In genomic region chr3:161221881-161222600, GRCh38 we compare ENCODE assay signal across 8 cellular contexts. TPM values are rescaled to one million over a fixed set of nuclear protein-coding genes. Genes with fewer than 3 reads are reported as not detected.
DNase-seq lines count a peak whose midpoint lies in the region; ATAC-seq and TF ChIP-seq lines count a peak whose summit lies in the region.

No MANE protein-coding gene starts in this region.

- CTCF ChIA-PET in WTC11 (lab: Charles Lee): interaction anchor here (0.8 to 1.6 kb wide), 4 partner anchors 13 to 204 kb away, joined by 3 to 7 read pairs (median 5); no protein-coding TSS in a partner anchor

- H3K4me1 ChIP-seq in gastroesophageal sphincter (peaks cover 9 to 52% (median 17%) of the 10 kb centered on the region in 3 donors), osteoblast (ENCODE audit: insufficient read depth, low read length) (peaks cover 22% of the 10 kb centered on the region)

- intact Hi-C loops in posterior vena cava (cut with DNase I): no loop called here

- H3K27me3 ChIP-seq in gastroesophageal sphincter: no peaks in the 10 kb centered on the region
- no peaks in the 10 kb centered on the region for H3K27me3 ChIP-seq in osteoblast (ENCODE audit: insufficient read depth, low read length)

- peaks cover 12% of the 10 kb centered on the region for H3K36me3 Mint-ChIP-seq in WTC11

- DNase-seq in NCI-H345 (lab: John Stamatoyannopoulos, UW) (peak; percentile 12), NCI-H345 treated with DMSO at 0.1 percent for 48 hours (lab: John Stamatoyannopoulos, UW; ENCODE audit: unreplicated experiment) (no peak), WTC11 (ENCODE audit: low spot score) (no peak), osteoblast (ENCODE audit: insufficient read length, low spot score, missing footprints) (no peak), NCI-H510A treated with DMSO at 0.1 percent for 48 hours (lab: John Stamatoyannopoulos, UW) (no peak), posterior vena cava (ENCODE audit: low spot score) (no peak)

- H3K4me3 Mint-ChIP-seq in WTC11: peak overlapping the region; percentile 92

- no peak overlapping the region for H2AFZ ChIP-seq in osteoblast (ENCODE audit: low read length)

- H3K27ac ChIP-seq in KOPT-K1 (ENCODE audit: low read depth, low read length, poor library complexity, severe bottlenecking) (peak overlapping the region; percentile 76), gastroesophageal sphincter (peak overlapping the region in 2 of 4 donors; percentile 94 to 98), osteoblast (ENCODE audit: low read depth, low read length) (peak overlapping the region; percentile 90)

- H3K4me2 ChIP-seq in osteoblast (ENCODE audit: insufficient read depth, low read length): peak overlapping the region; percentile 84

- peak overlapping the region; percentile 72; the same call in 1 of the 2 replicates for H3K27ac Mint-ChIP-seq in WTC11

- no peak for TF ChIP-seq POLR2A in gastroesophageal sphincter (IDR thresholded peaks at IDR 0.05)

- peaks cover 58% of the 10 kb centered on the region for H3K79me2 ChIP-seq in osteoblast (ENCODE audit: insufficient read depth, low read length)

- TF ChIP-seq EP300 in gastroesophageal sphincter (IDR thresholded peaks at IDR 0.05): no peak

- peaks cover 22% of the 10 kb centered on the region for H4K20me1 ChIP-seq in osteoblast (ENCODE audit: insufficient read depth, low read length)

- H3K4me3 ChIP-seq in gastroesophageal sphincter (peak overlapping the region; percentile 74 to 89), osteoblast (ENCODE audit: insufficient read depth, low read length) (peak overlapping the region; percentile 86)

- ATAC-seq in WTC11: no peak
- ATAC-seq in gastroesophageal sphincter: no peak

- H3K36me3 ChIP-seq in KOPT-K1 (ENCODE audit: insufficient read depth, low read length): peaks cover 42% of the 10 kb centered on the region
- peaks cover 0 to 25% of the 10 kb centered on the region in 2 donors for H3K36me3 ChIP-seq in gastroesophageal sphincter
- H3K36me3 ChIP-seq in osteoblast (ENCODE audit: insufficient read depth, low read length): peaks cover 17% of the 10 kb centered on the region

- WGBS in gastroesophageal sphincter (ENCODE audit: low coverage in 1 of 2), 2 donors: 3 to 6% methylated on average over 13 to 17 of the region's 17 CpGs

- no peaks in the 10 kb centered on the region for H3K27me3 Mint-ChIP-seq in WTC11 (ENCODE audit: low read depth)

- H3K4me1 Mint-ChIP-seq in WTC11: peaks cover 19% of the 10 kb centered on the region

- POLR2A ChIA-PET in WTC11 (lab: Charles Lee): interaction anchor here (0.6 to 1.0 kb wide), 2 partner anchors 21 to 1020 kb away, joined by 5 read pairs; no protein-coding TSS in a partner anchor

- no peaks in the 10 kb centered on the region for H3K9me3 ChIP-seq in KOPT-K1 (ENCODE audit: insufficient read depth, low read length, poor library complexity, severe bottlenecking)
- no peaks in the 10 kb centered on the region for H3K9me3 ChIP-seq in gastroesophageal sphincter
- no peaks in the 10 kb centered on the region for H3K9me3 ChIP-seq in osteoblast (ENCODE audit: low read depth, low read length)

- TF ChIP-seq CTCF in WTC11 (IDR thresholded peaks at IDR 0.05) (no peak), gastroesophageal sphincter (IDR thresholded peaks at IDR 0.05) (no peak), osteoblast (IDR thresholded peaks at IDR 0.05; ENCODE audit: extremely low read depth, low read depth, low read length) (no peak)

- H3K9me3 Mint-ChIP-seq in WTC11: peaks cover 7% of the 10 kb centered on the region

TF ChIP-seq in WTC11, 78 proteins besides CTCF, POLR2A, EP300 and RAD21:
- TF ChIP-seq ZBTB43 (CRISPR knock-in tag; IDR thresholded peaks at IDR 0.05): no peak
- TF ChIP-seq ZNF121 (CRISPR knock-in tag; IDR thresholded peaks at IDR 0.05): peak; percentile 24; the same call in 1 of the 2 replicates

RNA-seq across cellular contexts. Expression of gene NMD3, which starts 0.9 kb away (rescaled TPM):
- total RNA-seq in WTC11 (2021): 53.3 to 56.3 TPM (median 54.5 TPM) in 3 replicates
- 10 to 100 TPM; 26.1 to 72.8 (median 51.8) TPM for total RNA-seq in gastroesophageal sphincter
- total RNA-seq in osteoblast: 94.6 and 118 TPM in 2 replicates
- total RNA-seq in posterior vena cava: 10 to 100 TPM; 50.0 to 56.8 TPM
